In the genomic region with DNA sequence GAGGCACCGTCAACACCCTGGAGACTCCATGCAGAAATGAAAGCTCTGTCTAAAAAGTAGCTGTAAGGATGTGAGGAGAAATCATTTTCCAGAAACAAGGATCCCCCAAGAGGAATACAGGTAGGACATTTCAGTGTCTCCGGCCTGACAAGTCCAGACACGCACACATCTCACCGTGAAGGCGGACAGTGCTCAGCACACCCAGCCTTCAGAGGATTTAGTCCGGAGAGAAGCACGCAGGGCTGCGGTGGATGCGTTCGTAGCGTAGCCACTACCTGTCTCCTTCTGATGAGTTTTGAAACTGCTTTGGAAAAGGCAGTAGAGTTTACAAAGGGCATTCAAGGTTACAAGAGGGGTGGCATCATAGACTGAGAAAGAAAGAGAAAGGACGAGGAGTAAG, we compare ENCODE assay signal across 1 cellular context.
TF ChIP-seq lines count a peak whose summit lies in the region.

No MANE protein-coding gene starts in this region.

TF ChIP-seq in SK-N-SH treated with all-trans-retinoic acid at 6 μM for 48 hours, 23 proteins besides CTCF, POLR2A, EP300 and RAD21 (continued from another document):
- TF ChIP-seq SNAI2 (CRISPR knock-in tag; IDR thresholded peaks at IDR 0.05): no peak
- no peak for TF ChIP-seq ZFP30 (CRISPR knock-in tag; IDR thresholded peaks at IDR 0.05)
- TF ChIP-seq, protein P1, sequence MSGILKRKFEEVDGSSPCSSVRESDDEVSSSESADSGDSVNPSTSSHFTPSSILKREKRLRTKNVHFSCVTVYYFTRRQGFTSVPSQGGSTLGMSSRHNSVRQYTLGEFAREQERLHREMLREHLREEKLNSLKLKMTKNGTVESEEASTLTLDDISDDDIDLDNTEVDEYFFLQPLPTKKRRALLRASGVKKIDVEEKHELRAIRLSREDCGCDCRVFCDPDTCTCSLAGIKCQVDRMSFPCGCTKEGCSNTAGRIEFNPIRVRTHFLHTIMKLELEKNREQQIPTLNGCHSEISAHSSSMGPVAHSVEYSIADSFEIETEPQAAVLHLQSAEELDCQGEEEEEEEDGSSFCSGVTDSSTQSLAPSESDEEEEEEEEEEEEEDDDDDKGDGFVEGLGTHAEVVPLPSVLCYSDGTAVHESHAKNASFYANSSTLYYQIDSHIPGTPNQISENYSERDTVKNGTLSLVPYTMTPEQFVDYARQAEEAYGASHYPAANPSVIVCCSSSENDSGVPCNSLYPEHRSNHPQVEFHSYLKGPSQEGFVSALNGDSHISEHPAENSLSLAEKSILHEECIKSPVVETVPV (CRISPR knock-in tag; IDR thresholded peaks at IDR 0.05): no peak
- TF ChIP-seq, protein P2, sequence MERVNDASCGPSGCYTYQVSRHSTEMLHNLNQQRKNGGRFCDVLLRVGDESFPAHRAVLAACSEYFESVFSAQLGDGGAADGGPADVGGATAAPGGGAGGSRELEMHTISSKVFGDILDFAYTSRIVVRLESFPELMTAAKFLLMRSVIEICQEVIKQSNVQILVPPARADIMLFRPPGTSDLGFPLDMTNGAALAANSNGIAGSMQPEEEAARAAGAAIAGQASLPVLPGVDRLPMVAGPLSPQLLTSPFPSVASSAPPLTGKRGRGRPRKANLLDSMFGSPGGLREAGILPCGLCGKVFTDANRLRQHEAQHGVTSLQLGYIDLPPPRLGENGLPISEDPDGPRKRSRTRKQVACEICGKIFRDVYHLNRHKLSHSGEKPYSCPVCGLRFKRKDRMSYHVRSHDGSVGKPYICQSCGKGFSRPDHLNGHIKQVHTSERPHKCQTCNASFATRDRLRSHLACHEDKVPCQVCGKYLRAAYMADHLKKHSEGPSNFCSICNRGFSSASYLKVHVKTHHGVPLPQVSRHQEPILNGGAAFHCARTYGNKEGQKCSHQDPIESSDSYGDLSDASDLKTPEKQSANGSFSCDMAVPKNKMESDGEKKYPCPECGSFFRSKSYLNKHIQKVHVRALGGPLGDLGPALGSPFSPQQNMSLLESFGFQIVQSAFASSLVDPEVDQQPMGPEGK (CRISPR knock-in tag; IDR thresholded peaks at IDR 0.05; ENCODE audit: borderline replicate concordance): no peak
- TF ChIP-seq PPARA (CRISPR knock-in tag; IDR thresholded peaks at IDR 0.05; ENCODE audit: borderline replicate concordance): no peak
- no peak for TF ChIP-seq OSR1 (CRISPR knock-in tag; IDR thresholded peaks at IDR 0.05)
- TF ChIP-seq ZC3H10 (CRISPR knock-in tag; IDR thresholded peaks at IDR 0.05): no peak
- no peak for TF ChIP-seq GLIS3 (CRISPR knock-in tag; IDR thresholded peaks at IDR 0.05)
- no peak for TF ChIP-seq ISL1 (CRISPR knock-in tag; IDR thresholded peaks at IDR 0.05)
- TF ChIP-seq, protein P3, sequence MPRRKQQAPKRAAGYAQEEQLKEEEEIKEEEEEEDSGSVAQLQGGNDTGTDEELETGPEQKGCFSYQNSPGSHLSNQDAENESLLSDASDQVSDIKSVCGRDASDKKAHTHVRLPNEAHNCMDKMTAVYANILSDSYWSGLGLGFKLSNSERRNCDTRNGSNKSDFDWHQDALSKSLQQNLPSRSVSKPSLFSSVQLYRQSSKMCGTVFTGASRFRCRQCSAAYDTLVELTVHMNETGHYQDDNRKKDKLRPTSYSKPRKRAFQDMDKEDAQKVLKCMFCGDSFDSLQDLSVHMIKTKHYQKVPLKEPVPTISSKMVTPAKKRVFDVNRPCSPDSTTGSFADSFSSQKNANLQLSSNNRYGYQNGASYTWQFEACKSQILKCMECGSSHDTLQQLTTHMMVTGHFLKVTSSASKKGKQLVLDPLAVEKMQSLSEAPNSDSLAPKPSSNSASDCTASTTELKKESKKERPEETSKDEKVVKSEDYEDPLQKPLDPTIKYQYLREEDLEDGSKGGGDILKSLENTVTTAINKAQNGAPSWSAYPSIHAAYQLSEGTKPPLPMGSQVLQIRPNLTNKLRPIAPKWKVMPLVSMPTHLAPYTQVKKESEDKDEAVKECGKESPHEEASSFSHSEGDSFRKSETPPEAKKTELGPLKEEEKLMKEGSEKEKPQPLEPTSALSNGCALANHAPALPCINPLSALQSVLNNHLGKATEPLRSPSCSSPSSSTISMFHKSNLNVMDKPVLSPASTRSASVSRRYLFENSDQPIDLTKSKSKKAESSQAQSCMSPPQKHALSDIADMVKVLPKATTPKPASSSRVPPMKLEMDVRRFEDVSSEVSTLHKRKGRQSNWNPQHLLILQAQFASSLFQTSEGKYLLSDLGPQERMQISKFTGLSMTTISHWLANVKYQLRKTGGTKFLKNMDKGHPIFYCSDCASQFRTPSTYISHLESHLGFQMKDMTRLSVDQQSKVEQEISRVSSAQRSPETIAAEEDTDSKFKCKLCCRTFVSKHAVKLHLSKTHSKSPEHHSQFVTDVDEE (CRISPR knock-in tag; IDR thresholded peaks at IDR 0.05): no peak
- TF ChIP-seq CSDC2 (CRISPR knock-in tag; IDR thresholded peaks at IDR 0.05): no peak
